ENCODE assay signal across 1 cellular context in genomic region chr17:44218344-44219125, GRCh38.
TF ChIP-seq lines count a peak whose summit lies in the region.

No MANE protein-coding gene starts in this region.

TF ChIP-seq in HepG2, 621 proteins besides CTCF, POLR2A, EP300 and RAD21 (continued from another document and continues in another):
- 0 out of 2 replicates have a peak, but pooled peaks have one; percentile 21 for TF ChIP-seq HINFP (CRISPR knock-in tag; IDR thresholded peaks at IDR 0.05; ENCODE audit: low read depth)
- TF ChIP-seq ZNF761 (CRISPR knock-in tag; conservative IDR thresholded peaks at IDR 0.05): 0 out of 2 replicates have a peak, but pooled peaks have one; percentile 20
- 0 out of 2 replicates have a peak, but pooled peaks have one; percentile 27 for TF ChIP-seq ZNF614 (CRISPR knock-in tag; IDR thresholded peaks at IDR 0.05; ENCODE audit: borderline replicate concordance)
- TF ChIP-seq SAP130 (CRISPR knock-in tag; IDR thresholded peaks at IDR 0.05; ENCODE audit: low read depth): peak; percentile 77
- no peak for TF ChIP-seq ZNF333 (CRISPR knock-in tag; IDR thresholded peaks at IDR 0.05; ENCODE audit: borderline replicate concordance)
- TF ChIP-seq THAP9 (CRISPR knock-in tag; IDR thresholded peaks at IDR 0.05; ENCODE audit: borderline replicate concordance): no peak
- no peak for TF ChIP-seq ZNF567 (CRISPR knock-in tag; IDR thresholded peaks at IDR 0.05; ENCODE audit: borderline replicate concordance)
- no peak; the same call in 1 of the 2 replicates for TF ChIP-seq RARA (CRISPR knock-in tag; IDR thresholded peaks at IDR 0.05)
- no peak for TF ChIP-seq SSRP1 (CRISPR knock-in tag; IDR thresholded peaks at IDR 0.05)
- no peak for TF ChIP-seq KMT2A (CRISPR knock-in tag; IDR thresholded peaks at IDR 0.05)
- no peak; the same call in 1 of the 2 replicates for TF ChIP-seq ZNF383 (CRISPR knock-in tag; IDR thresholded peaks at IDR 0.05; ENCODE audit: borderline replicate concordance)
- TF ChIP-seq BCL6 (CRISPR knock-in tag; IDR thresholded peaks at IDR 0.05): no peak
- peak; percentile 48 for TF ChIP-seq YY1 (IDR thresholded peaks at IDR 0.05; ENCODE audit: insufficient read depth, insufficient replicate concordance, low read depth, low read length)
- TF ChIP-seq ZNF20 (CRISPR knock-in tag; IDR thresholded peaks at IDR 0.05): no peak
- no peak for TF ChIP-seq SRY (CRISPR knock-in tag; IDR thresholded peaks at IDR 0.05)
- TF ChIP-seq REXO4 (CRISPR knock-in tag; IDR thresholded peaks at IDR 0.05; ENCODE audit: borderline replicate concordance): no peak
- TF ChIP-seq ZNF432 (CRISPR knock-in tag; IDR thresholded peaks at IDR 0.05; ENCODE audit: borderline replicate concordance): no peak
- TF ChIP-seq E2F1 (CRISPR knock-in tag; IDR thresholded peaks at IDR 0.05): no peak
- TF ChIP-seq AHR (CRISPR knock-in tag; IDR thresholded peaks at IDR 0.05): no peak
- no peak for TF ChIP-seq ZMYM2 (CRISPR knock-in tag; IDR thresholded peaks at IDR 0.05)
- no peak for TF ChIP-seq ZNF569 (CRISPR knock-in tag; IDR thresholded peaks at IDR 0.05; ENCODE audit: borderline replicate concordance)
- TF ChIP-seq ZNF205 (CRISPR knock-in tag; IDR thresholded peaks at IDR 0.05): 0 out of 2 replicates have a peak, but pooled peaks have one; percentile 29
- peak; percentile 61 for TF ChIP-seq TFE3 (CRISPR knock-in tag; IDR thresholded peaks at IDR 0.05)
- TF ChIP-seq FOXA3 (CRISPR knock-in tag; IDR thresholded peaks at IDR 0.05): peak; percentile 31
- TF ChIP-seq NFAT5 (CRISPR knock-in tag; IDR thresholded peaks at IDR 0.05): no peak
- 0 out of 2 replicates have a peak, but pooled peaks have one; percentile 22 for TF ChIP-seq ATF2 (CRISPR knock-in tag; IDR thresholded peaks at IDR 0.05)
- TF ChIP-seq MNT (IDR thresholded peaks at IDR 0.05): peak; percentile 47; the same call in 1 of the 2 replicates
- 0 out of 2 replicates have a peak, but pooled peaks have one; percentile 12 for TF ChIP-seq CCDC6 (CRISPR knock-in tag; IDR thresholded peaks at IDR 0.05)
- no peak for TF ChIP-seq CENPX (CRISPR knock-in tag; IDR thresholded peaks at IDR 0.05)
- TF ChIP-seq KIAA2018 (CRISPR knock-in tag; IDR thresholded peaks at IDR 0.05; ENCODE audit: borderline replicate concordance): no peak
- TF ChIP-seq ZNF138 (CRISPR knock-in tag; IDR thresholded peaks at IDR 0.05; ENCODE audit: low read depth): no peak
- TF ChIP-seq TEAD3 (CRISPR knock-in tag; optimal IDR thresholded peaks at IDR 0.05; ENCODE audit: borderline replicate concordance): no peak
- TF ChIP-seq ZNF572 (CRISPR knock-in tag; IDR thresholded peaks at IDR 0.05): no peak; the same call in 1 of the 2 replicates
